In the genomic region with DNA sequence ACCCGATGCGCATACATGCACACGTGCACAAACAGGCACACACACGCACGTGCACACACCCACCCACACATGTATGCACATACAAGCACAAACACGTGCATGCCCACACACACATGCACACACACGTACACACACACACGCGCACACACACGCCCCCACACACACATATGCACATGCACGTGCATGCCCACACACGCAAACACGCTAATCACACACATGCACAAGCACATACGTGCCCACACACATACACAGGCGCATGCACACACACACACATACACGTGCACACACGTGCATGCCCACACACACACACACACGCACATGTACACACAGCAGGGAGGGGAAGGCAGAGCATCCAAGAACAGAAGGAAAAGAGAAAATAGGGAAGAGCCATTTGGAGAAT, we compare ENCODE assay signal across 2 cellular contexts.
TF ChIP-seq lines count a peak whose summit lies in the region.

No MANE protein-coding gene starts in this region.

TF ChIP-seq in HEK293, 187 proteins besides CTCF, POLR2A, EP300 and RAD21 (continued from another document):
- TF ChIP-seq, protein P1, sequence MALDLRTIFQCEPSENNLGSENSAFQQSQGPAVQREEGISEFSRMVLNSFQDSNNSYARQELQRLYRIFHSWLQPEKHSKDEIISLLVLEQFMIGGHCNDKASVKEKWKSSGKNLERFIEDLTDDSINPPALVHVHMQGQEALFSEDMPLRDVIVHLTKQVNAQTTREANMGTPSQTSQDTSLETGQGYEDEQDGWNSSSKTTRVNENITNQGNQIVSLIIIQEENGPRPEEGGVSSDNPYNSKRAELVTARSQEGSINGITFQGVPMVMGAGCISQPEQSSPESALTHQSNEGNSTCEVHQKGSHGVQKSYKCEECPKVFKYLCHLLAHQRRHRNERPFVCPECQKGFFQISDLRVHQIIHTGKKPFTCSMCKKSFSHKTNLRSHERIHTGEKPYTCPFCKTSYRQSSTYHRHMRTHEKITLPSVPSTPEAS (tag by site-specific recombination; IDR thresholded peaks at IDR 0.05), result peak; percentile 81
- TF ChIP-seq ZNF529 (tag by site-specific recombination; IDR thresholded peaks at IDR 0.05; ENCODE audit: insufficient replicate concordance) (no peak), ZNF121 (tag by site-specific recombination; IDR thresholded peaks at IDR 0.05) (peak; percentile 13; the same call in 1 of the 2 replicates), SP3 (tag by site-specific recombination; IDR thresholded peaks at IDR 0.05) (no peak), ZNF266 (tag by site-specific recombination; IDR thresholded peaks at IDR 0.05; ENCODE audit: low read depth) (no peak)
- TF ChIP-seq, protein P2, sequence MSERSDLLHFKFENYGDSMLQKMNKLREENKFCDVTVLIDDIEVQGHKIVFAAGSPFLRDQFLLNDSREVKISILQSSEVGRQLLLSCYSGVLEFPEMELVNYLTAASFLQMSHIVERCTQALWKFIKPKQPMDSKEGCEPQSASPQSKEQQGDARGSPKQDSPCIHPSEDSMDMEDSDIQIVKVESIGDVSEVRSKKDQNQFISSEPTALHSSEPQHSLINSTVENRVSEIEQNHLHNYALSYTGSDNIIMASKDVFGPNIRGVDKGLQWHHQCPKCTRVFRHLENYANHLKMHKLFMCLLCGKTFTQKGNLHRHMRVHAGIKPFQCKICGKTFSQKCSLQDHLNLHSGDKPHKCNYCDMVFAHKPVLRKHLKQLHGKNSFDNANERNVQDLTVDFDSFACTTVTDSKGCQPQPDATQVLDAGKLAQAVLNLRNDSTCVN (tag by site-specific recombination; optimal IDR thresholded peaks at IDR 0.05), result peak; percentile 2
TF ChIP-seq in HEK293: peak in this region for 3.

TF ChIP-seq in GM12878, 131 proteins besides CTCF, POLR2A, EP300 and RAD21 (continued from another document):
- TF ChIP-seq RUNX3 (IDR thresholded peaks at IDR 0.05; ENCODE audit: low read length), result no peak
